Comparison of ENCODE assay signal across 8 cellular contexts in genomic region chr3:131174752-131175151, GRCh38.
DNase-seq lines count a peak whose midpoint lies in the region; ATAC-seq and TF ChIP-seq lines count a peak whose summit lies in the region.
"Had no signal": no experiment of that assay in that cellular context is flagged by ENCODE, and none has a peak within 500 bp of the region (broad histone marks: within the 10 kb centered on the region; RNA-seq: fewer than 3 reads in every experiment).

No MANE protein-coding gene starts in this region.

- H3K27ac ChIP-seq in thyroid gland, result no peak overlapping the region
- H3K27ac ChIP-seq: Peyer's patch had no signal

- H3K4me1 ChIP-seq in thyroid gland, result no peaks in the 10 kb centered on the region
- H3K4me1 ChIP-seq: Peyer's patch had no signal

- no peak for TF ChIP-seq CTCF in fibroblast of villous mesenchyme (IDR thresholded peaks at IDR 0.05; ENCODE audit: insufficient read depth, low read depth, low read length)
- TF ChIP-seq CTCF in thyroid gland (IDR thresholded peaks at IDR 0.05), result no peak

- DNase-seq in LHCN-M2 (ENCODE audit: low read depth), result peak; percentile 81
- peak; percentile 2 for DNase-seq in fibroblast of villous mesenchyme (ENCODE audit: low read depth)
- no peak for DNase-seq in cerebellar nuclear complex (lab: John Stamatoyannopoulos, UW)
- DNase-seq in cerebellar cortex (ENCODE audit: low spot score), result no peak
- DNase-seq in thyroid gland, result no peak

- H3K36me3 ChIP-seq in thyroid gland, result no peaks in the 10 kb centered on the region
- H3K36me3 ChIP-seq: Peyer's patch had no signal

- no peaks in the 10 kb centered on the region for H3K27me3 ChIP-seq in thyroid gland
- H3K27me3 ChIP-seq: Peyer's patch had no signal

- intact Hi-C loops in thyroid gland (cut with DNase I), result no loop called here

- 84 to 97% methylated on average over 1 of the region's 1 CpG for WGBS in thyroid gland, 2 donors

- peak; percentile 78 for ATAC-seq in GM18508 (IDR thresholded peaks at IDR 0.05; ENCODE audit: insufficient read depth, unreplicated experiment)
- ATAC-seq in GM21576 (IDR thresholded peaks at IDR 0.05; ENCODE audit: unreplicated experiment), result peak; percentile 94

- H3K4me3 ChIP-seq in fibroblast of villous mesenchyme (ENCODE audit: low read depth, low read length) (no peak overlapping the region), thyroid gland (replicated peaks in 1 of 3) (no peak overlapping the region)
- H3K4me3 ChIP-seq: Peyer's patch had no signal

- H3K9me3 ChIP-seq in thyroid gland, result no peaks in the 10 kb centered on the region
- H3K9me3 ChIP-seq: Peyer's patch had no signal

- no peak for TF ChIP-seq POLR2A in thyroid gland (IDR thresholded peaks at IDR 0.05)

Comparison
In these comparisons a context has a peak if more than half of its experiments do, and no peak if none do; other contexts are left out.
1. DNase-seq: peak in LHCN-M2 (single experiment) and fibroblast of villous mesenchyme (single experiment); none in cerebellar nuclear complex (0 of 2), cerebellar cortex (single experiment) and thyroid gland (0 of 2).